25 cellular contexts compared by ENCODE assay signal in the genomic region with DNA sequence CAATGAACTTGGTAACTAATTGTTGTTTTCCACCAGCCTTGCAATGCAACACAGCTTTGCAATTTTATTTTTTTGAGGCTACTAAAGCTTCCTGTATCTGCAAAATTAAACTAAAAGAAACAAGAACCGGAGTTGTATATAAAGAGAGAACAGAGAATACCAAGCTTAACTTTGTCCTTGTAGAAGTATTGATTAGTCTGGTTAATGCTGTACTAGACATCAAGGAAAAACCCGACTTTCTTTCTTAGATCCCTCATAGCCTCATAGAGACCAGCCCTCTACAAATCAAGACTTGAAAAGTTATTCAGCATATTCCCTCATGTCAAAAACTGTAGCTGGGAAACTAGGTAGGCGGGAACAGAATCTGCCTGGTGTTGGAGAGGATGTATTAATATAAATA. TPM values are rescaled to one million over a fixed set of nuclear protein-coding genes. Genes with fewer than 3 reads are reported as not detected.
DNase-seq lines count a peak whose midpoint lies in the region; ATAC-seq and TF ChIP-seq lines count a peak whose summit lies in the region.
"Had no signal": no experiment of that assay in that cellular context is flagged by ENCODE, and none has a peak within 500 bp of the region (broad histone marks: within the 10 kb centered on the region; RNA-seq: fewer than 3 reads in every experiment).

No MANE protein-coding gene starts in this region.

- H2BK5ac ChIP-seq in neuronal stem cell (ENCODE audit: low read length) = no peak overlapping the region

- H3K9me3 ChIP-seq in neuronal stem cell (replicated peaks in 1 of 2; ENCODE audit: control insufficient read depth in 2 of 2, insufficient read depth in 1 of 2, low read depth in 1 of 2, low read length in 2 of 2) (no peaks in the 10 kb centered on the region), adrenal gland (replicated peaks in 1 of 3) (no peaks in the 10 kb centered on the region)
- H3K9me3 ChIP-seq: A549, lower lobe of right lung, right atrium auricular region, thyroid gland had no signal

- no peak overlapping the region for H2BK15ac ChIP-seq in neuronal stem cell (ENCODE audit: low read length)

- peaks cover 0 to under 1% of the 10 kb centered on the region in 2 donors for H3K36me3 ChIP-seq in neuronal stem cell (replicated peaks in 1 of 2; ENCODE audit: control insufficient read depth in 2 of 2, insufficient read depth in 2 of 2, low read length in 2 of 2)
- H3K36me3 ChIP-seq in adrenal gland (replicated peaks in 1 of 2) = no peaks in the 10 kb centered on the region
- H3K36me3 ChIP-seq: lower lobe of right lung, right atrium auricular region, thyroid gland had no signal

- H3K27ac Mint-ChIP-seq in brain = peak overlapping the region in 1 of 5 experiments; percentile 75
- H3K27ac Mint-ChIP-seq in T-helper 2 cell treated with Interferon-gamma antibody and Interleukin-4, amounts not matched to agents 5 μg/mL and 100 μg/mL, for 36 hours = no peak overlapping the region
- H3K27ac Mint-ChIP-seq: stimulated activated naive CD8-positive, alpha-beta T cell treated with anti-CD3 and anti-CD28 coated beads, Interleukin-15, Interleukin-2, amounts not matched to agents 100 ng/mL and 50 ng/mL, for 24 hours had no signal

- ATAC-seq in HG02642 (IDR thresholded peaks at IDR 0.05; ENCODE audit: poor library complexity, unreplicated experiment) = no peak
- ATAC-seq in GM21526 (IDR thresholded peaks at IDR 0.05; ENCODE audit: low FRiP score, unreplicated experiment) = no peak
- ATAC-seq: A549, lower lobe of right lung had no signal

- H3K4me3 Mint-ChIP-seq in brain = peak overlapping the region; percentile 86 to 88 (median 87)
- no peak overlapping the region for H3K4me3 Mint-ChIP-seq in T-helper 2 cell treated with Interferon-gamma antibody and Interleukin-4, amounts not matched to agents 5 μg/mL and 100 μg/mL, for 36 hours

- H3K4me1 Mint-ChIP-seq in brain = peaks cover 49% of the 10 kb centered on the region
- H3K4me1 Mint-ChIP-seq in T-helper 2 cell treated with Interferon-gamma antibody and Interleukin-4, amounts not matched to agents 5 μg/mL and 100 μg/mL, for 36 hours (ENCODE audit: low read depth) = peaks cover 7% of the 10 kb centered on the region

- intact Hi-C loops in adrenal gland (cut with DNase I) = loop anchor here (10.0 kb wide), 1 partner anchor 130 kb away; no protein-coding TSS in a partner anchor

- H3K27ac ChIP-seq in 22Rv1 = peak overlapping the region; percentile 73; the same call in 1 of the 2 replicates
- no peak overlapping the region for H3K27ac ChIP-seq in neuronal stem cell (replicated peaks; ENCODE audit: low read length)
- H3K27ac ChIP-seq in adrenal gland = no peak overlapping the region
- H3K27ac ChIP-seq: lower lobe of right lung had no signal

- no peak overlapping the region for H3K23ac ChIP-seq in neuronal stem cell (ENCODE audit: low read depth, low read length, poor library complexity)

- H2BK12ac ChIP-seq in neuronal stem cell (ENCODE audit: low read length) = no peak overlapping the region

- no peak overlapping the region for H3K18ac ChIP-seq in neuronal stem cell (ENCODE audit: low read length)

- no CpG with 5 or more reads among the region's 3 CpGs for WGBS in neuronal stem cell (ENCODE audit: extremely low coverage in 2 of 2, insufficient read length in 2 of 2, insufficient replicate concordance in 1 of 2), 2 donors
- 88 to 98% (median 90%) methylated on average over 3 of the region's 3 CpGs for WGBS in adrenal gland, 4 donors

- H3K36me3 Mint-ChIP-seq in brain = no peaks in the 10 kb centered on the region
- H3K36me3 Mint-ChIP-seq in T-helper 2 cell treated with Interferon-gamma antibody and Interleukin-4, amounts not matched to agents 5 μg/mL and 100 μg/mL, for 36 hours (ENCODE audit: low read depth) = peaks cover 1% of the 10 kb centered on the region

- no peak overlapping the region for H4K91ac ChIP-seq in neuronal stem cell (ENCODE audit: low read depth, low read length, poor library complexity)

- H2AFZ ChIP-seq in neuronal stem cell (ENCODE audit: low read length) = peak overlapping the region; percentile 77

- H3K4me1 ChIP-seq in neuronal stem cell (ENCODE audit: control insufficient read depth in 2 of 2, insufficient read depth in 1 of 2, low read depth in 1 of 2, low read length in 2 of 2) (peaks cover 4 to 14% of the 10 kb centered on the region in 2 donors), adrenal gland (replicated peaks in 1 of 2) (peaks cover 5 to 7% of the 10 kb centered on the region in 2 donors)

- peaks cover 9% of the 10 kb centered on the region for H3K79me1 ChIP-seq in neuronal stem cell (ENCODE audit: low read depth, low read length)

- H3K9ac ChIP-seq in neuronal stem cell (ENCODE audit: low read depth, low read length, poor library complexity) = no peak overlapping the region

- H3K4me3 ChIP-seq in neuronal stem cell (ENCODE audit: low read length in 2 of 2) = no peak overlapping the region
- H3K4me3 ChIP-seq in adrenal gland = no peak overlapping the region
- H3K4me3 ChIP-seq: lower lobe of right lung, thyroid gland had no signal

- H3K27me3 Mint-ChIP-seq in brain = peaks cover 5% of the 10 kb centered on the region
- peaks cover 57% of the 10 kb centered on the region for H3K27me3 Mint-ChIP-seq in T-helper 2 cell treated with Interferon-gamma antibody and Interleukin-4, amounts not matched to agents 5 μg/mL and 100 μg/mL, for 36 hours (ENCODE audit: low read depth)

- H4K8ac ChIP-seq in neuronal stem cell (ENCODE audit: low read depth, low read length) = no peak overlapping the region

- TF ChIP-seq POLR2A in adrenal gland (IDR thresholded peaks at IDR 0.05) = no peak

- DNase-seq in HuH-7 (ENCODE audit: low spot score) = peak; percentile 40
- DNase-seq in neuronal stem cell (ENCODE audit: low spot score) = no peak
- DNase-seq in T-helper 2 cell treated with Interferon-gamma antibody and Interleukin-4, amounts not matched to agents 5 μg/mL and 100 μg/mL, for 36 hours (ENCODE audit: low spot score) = no peak
- DNase-seq in adrenal gland = no peak
- DNase-seq: activated CD4-positive, alpha-beta T cell treated with anti-CD3 and anti-CD28 coated beads for 48 hours; activated naive CD4-positive, alpha-beta T cell treated with anti-CD3 and anti-CD28 coated beads, Interleukin-2, amount 50 U/mL, for 16 hours; activated T-cell treated with anti-CD3 and anti-CD28 coated beads, Interleukin-2, amount 50 U/mL, for 48 hours; aorta; C1 segment of cervical spinal cord; central memory CD4-positive, alpha-beta T cell; dorsolateral prefrontal cortex; kidney glomerular epithelial cell; lower lobe of right lung; NCI-H1048; NCI-H187 treated with DMSO at 0.1 percent for 48 hours; NCI-H524 treated with DMSO at 0.1 percent for 48 hours; NK-92 treated with Interleukin-12 subunit alpha and Interleukin-12 subunit beta, amount 100 ng/mL, for 24 hours; thyroid gland had no signal

- H2BK120ac ChIP-seq in neuronal stem cell (ENCODE audit: low read depth, low read length) = no peak overlapping the region

- H2AK5ac ChIP-seq in neuronal stem cell (ENCODE audit: low read depth, low read length) = no peak overlapping the region

- no peaks in the 10 kb centered on the region for H3K9me3 Mint-ChIP-seq in brain
- H3K9me3 Mint-ChIP-seq in T-helper 2 cell treated with Interferon-gamma antibody and Interleukin-4, amounts not matched to agents 5 μg/mL and 100 μg/mL, for 36 hours = no peaks in the 10 kb centered on the region
- H3K9me3 Mint-ChIP-seq: stimulated activated naive CD8-positive, alpha-beta T cell treated with anti-CD3 and anti-CD28 coated beads, Interleukin-15, Interleukin-2, amounts not matched to agents 100 ng/mL and 50 ng/mL, for 24 hours had no signal

- TF ChIP-seq CTCF in 22Rv1 (IDR thresholded peaks at IDR 0.05) (no peak), brain (conservative IDR thresholded peaks at IDR 0.05) (no peak), adrenal gland (IDR thresholded peaks at IDR 0.05) (no peak)

- no peak overlapping the region for H3K14ac ChIP-seq in neuronal stem cell (ENCODE audit: low read length)

- H3K4ac ChIP-seq in neuronal stem cell (ENCODE audit: low read length) = no peak overlapping the region

- H3K4me2 ChIP-seq in neuronal stem cell (ENCODE audit: insufficient read depth, low read length, poor library complexity, severe bottlenecking) = no peak overlapping the region

- H3K27me3 ChIP-seq in neuronal stem cell (ENCODE audit: control insufficient read depth in 3 of 3, insufficient read depth in 3 of 3, low read depth in 1 of 3, low read length in 3 of 3) = peaks cover 0 to 2% (median 0%) of the 10 kb centered on the region in 3 experiments
- no peaks in the 10 kb centered on the region for H3K27me3 ChIP-seq in adrenal gland
- H3K27me3 ChIP-seq: right atrium auricular region, thyroid gland had no signal

RNA-seq across cellular contexts. Expression of a gene that starts 1.7 kb away (rescaled TPM):
- polyA plus RNA-seq in brain (ENCODE audit: insufficient read depth, low read depth, low replicate concordance) (7.0 TPM), adrenal gland (10 to 100 TPM in 1 of 3 donors, 1 to 10 TPM in 2; 5.4 to 10.5 (median 7.8) TPM)
- 24.8 TPM for polyA plus RNA-seq in neuronal stem cell (2013, experiment 1 of 2)
- 26.3 TPM for polyA plus RNA-seq in neuronal stem cell (2013, experiment 2 of 2)
- total RNA-seq in adrenal gland = 10 to 100 TPM in 2 of 8 donors, 1 to 10 TPM in 6; 5.4 to 12.9 (median 8.4) TPM
